ENCODE assay signal across 16 cellular contexts in the genomic region with DNA sequence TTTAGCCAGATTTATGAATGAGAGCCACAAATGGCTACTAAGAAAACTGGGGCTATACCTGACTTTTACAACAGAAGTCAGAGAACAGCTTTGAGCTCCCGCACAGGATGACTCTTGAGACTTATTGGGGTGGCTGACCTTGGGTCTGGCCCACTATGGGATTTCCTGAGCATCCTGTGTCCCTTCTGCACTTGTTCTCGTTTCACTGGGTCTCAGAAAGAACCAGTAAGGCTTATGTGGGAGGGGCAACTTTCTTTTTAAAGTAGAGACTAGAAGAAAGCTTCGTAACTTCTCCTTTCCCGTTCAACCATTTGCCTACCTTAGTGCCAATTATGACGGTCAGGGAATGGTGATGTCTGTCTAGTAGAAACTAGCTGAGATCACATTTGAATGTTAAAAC. TPM values are rescaled to one million over a fixed set of nuclear protein-coding genes. Genes with fewer than 3 reads are reported as not detected.
DNase-seq lines count a peak whose midpoint lies in the region; ATAC-seq and TF ChIP-seq lines count a peak whose summit lies in the region.
"Had no signal": no experiment of that assay in that cellular context is flagged by ENCODE, and none has a peak within 500 bp of the region (broad histone marks: within the 10 kb centered on the region; RNA-seq: fewer than 3 reads in every experiment).

No MANE protein-coding gene starts in this region.

- H3K23ac ChIP-seq in trophoblast cell (ENCODE audit: low read length): no peak overlapping the region

- H4K20me1 ChIP-seq in KMS-11 (ENCODE audit: insufficient read depth): no peaks in the 10 kb centered on the region

- peak overlapping the region; percentile 88 for H2BK5ac ChIP-seq in trophoblast cell (ENCODE audit: low read depth, low read length, poor library complexity)

- no peaks in the 10 kb centered on the region for H3K27me3 Mint-ChIP-seq in CD4-positive, alpha-beta memory T cell
- H3K27me3 Mint-ChIP-seq in chondrocyte (ENCODE audit: low read depth): no peaks in the 10 kb centered on the region
- H3K27me3 Mint-ChIP-seq: activated CD4-positive, alpha-beta memory T cell treated with anti-CD3 and anti-CD28 coated beads for 36 hours; central memory CD8-positive, alpha-beta T cell had no signal

- TF ChIP-seq CTCF in KMS-11 (conservative IDR thresholded peaks at IDR 0.05; ENCODE audit: low read depth, low read length) (no peak), chondrocyte (IDR thresholded peaks at IDR 0.05) (no peak)

- H3K79me2 ChIP-seq in KMS-11 (ENCODE audit: insufficient read depth, low read depth): no peaks in the 10 kb centered on the region
- no peaks in the 10 kb centered on the region for H3K79me2 ChIP-seq in trophoblast cell (ENCODE audit: control insufficient read depth, insufficient read depth, low read length, poor library complexity)

- no peak overlapping the region for H3K27ac ChIP-seq in CD4-positive, alpha-beta memory T cell (ENCODE audit: low read depth, low read length)
- H3K27ac ChIP-seq in KMS-11: peak overlapping the region; percentile 75; the same call in 1 of the 2 replicates
- peak overlapping the region; percentile 93 for H3K27ac ChIP-seq in trophoblast cell (ENCODE audit: low read depth, low read length)

- H2AFZ ChIP-seq in KMS-11 (ENCODE audit: low read depth) (peak overlapping the region; percentile 11; the same call in 1 of the 2 replicates), trophoblast cell (ENCODE audit: insufficient read depth, low read length, poor library complexity) (no peak overlapping the region)

- H3K9ac ChIP-seq in KMS-11 (no peak overlapping the region), trophoblast cell (ENCODE audit: low read length) (no peak overlapping the region)

- peak overlapping the region; percentile 72 for H3K4ac ChIP-seq in trophoblast cell (ENCODE audit: low read depth, low read length)

- H3K36me3 Mint-ChIP-seq in CD4-positive, alpha-beta memory T cell: no peaks in the 10 kb centered on the region
- H3K36me3 Mint-ChIP-seq in chondrocyte (ENCODE audit: low read depth): no peaks in the 10 kb centered on the region
- H3K36me3 Mint-ChIP-seq: activated CD4-positive, alpha-beta memory T cell treated with anti-CD3 and anti-CD28 coated beads for 36 hours had no signal

- H3K27me3 ChIP-seq in CD4-positive, alpha-beta memory T cell (ENCODE audit: insufficient read depth, low read length): no peaks in the 10 kb centered on the region
- H3K27me3 ChIP-seq in KMS-11 (ENCODE audit: insufficient read depth, low read depth) (no peaks in the 10 kb centered on the region), trophoblast cell (ENCODE audit: insufficient read depth, low read length) (no peaks in the 10 kb centered on the region)

- DNase-seq in CD4-positive, alpha-beta memory T cell: no peak
- DNase-seq in chondrocyte (ENCODE audit: low spot score): no peak
- DNase-seq in trophoblast cell: no peak
- no peak for DNase-seq in activated CD4-positive, alpha-beta T cell treated with anti-CD3 and anti-CD28 coated beads, Interleukin-2, amount 50 U/mL, for 4 hours
- no peak for DNase-seq in activated CD4-positive, alpha-beta T cell treated with anti-CD3 and anti-CD28 coated beads for 48 hours
- DNase-seq: activated CD4-positive, alpha-beta memory T cell treated with anti-CD3 and anti-CD28 coated beads for 36 hours; activated naive CD4-positive, alpha-beta T cell; C1 segment of cervical spinal cord; NCI-H1436; NCI-H774; SW 1271 had no signal

- no CpG with 5 or more reads among the region's 5 CpGs for WGBS in trophoblast cell (ENCODE audit: extremely low coverage, insufficient coverage, insufficient read length)

- H3K18ac ChIP-seq in trophoblast cell (ENCODE audit: low read length): no peak overlapping the region

- H3K14ac ChIP-seq in trophoblast cell (ENCODE audit: low read length): peak overlapping the region; percentile 92

- no peaks in the 10 kb centered on the region for H3K9me3 ChIP-seq in CD4-positive, alpha-beta memory T cell (ENCODE audit: control insufficient read depth in 1 of 2, low read length in 2 of 2)
- H3K9me3 ChIP-seq in trophoblast cell (ENCODE audit: insufficient read depth, low read depth, low read length): no peaks in the 10 kb centered on the region

- CTCF ChIA-PET in CD4-positive, alpha-beta memory T cell (lab: Charles Lee; ENCODE audit: partially characterized antibody): interaction anchor here (5.9 kb wide), 1 partner anchor 33 kb away, joined by 26 read pairs; no protein-coding TSS in a partner anchor

- H3K79me1 ChIP-seq in trophoblast cell (ENCODE audit: low read length): peaks cover 13% of the 10 kb centered on the region

- H3K4me3 ChIP-seq in CD4-positive, alpha-beta memory T cell (ENCODE audit: low read length in 2 of 2): no peak overlapping the region
- H3K4me3 ChIP-seq in KMS-11 (IDR thresholded peaks at IDR 0.05; ENCODE audit: insufficient read depth, low read depth, low read length): no peak overlapping the region
- H3K4me3 ChIP-seq in trophoblast cell (ENCODE audit: low read depth, low read length): no peak overlapping the region

- no peak overlapping the region for H3K4me3 Mint-ChIP-seq in CD4-positive, alpha-beta memory T cell
- H3K4me3 Mint-ChIP-seq in chondrocyte (ENCODE audit: unreplicated experiment): no peak overlapping the region
- H3K4me3 Mint-ChIP-seq: activated CD4-positive, alpha-beta memory T cell treated with anti-CD3 and anti-CD28 coated beads for 36 hours; central memory CD8-positive, alpha-beta T cell had no signal

- POLR2A ChIA-PET in CD4-positive, alpha-beta memory T cell (lab: Charles Lee; ENCODE audit: partially characterized antibody): interaction anchor here (0.6 to 3.2 kb wide), 7 partner anchors 17 to 624 kb away, joined by 3 to 61 read pairs (median 4); a partner anchor contains a TSS

- H3K4me1 ChIP-seq in CD4-positive, alpha-beta memory T cell (ENCODE audit: insufficient read depth, low read length): peaks cover 57% of the 10 kb centered on the region
- H3K4me1 ChIP-seq in KMS-11 (ENCODE audit: low read depth, poor library complexity, severe bottlenecking) (peaks cover 57% of the 10 kb centered on the region), trophoblast cell (ENCODE audit: control insufficient read depth in 1 of 2, insufficient read depth in 2 of 2, low read length in 2 of 2) (peaks cover 0 to 11% of the 10 kb centered on the region in 2 experiments)

- no peaks in the 10 kb centered on the region for H3K36me3 ChIP-seq in CD4-positive, alpha-beta memory T cell (ENCODE audit: insufficient read depth, low read length)
- no peaks in the 10 kb centered on the region for H3K36me3 ChIP-seq in KMS-11 (ENCODE audit: insufficient read depth)
- no peaks in the 10 kb centered on the region for H3K36me3 ChIP-seq in trophoblast cell (ENCODE audit: control insufficient read depth in 1 of 2, insufficient read depth in 2 of 2, low read length in 2 of 2)

- no peak for ATAC-seq in HG03342 (IDR thresholded peaks at IDR 0.05; ENCODE audit: unreplicated experiment)
- ATAC-seq in HG03520 (IDR thresholded peaks at IDR 0.05; ENCODE audit: unreplicated experiment): no peak

- peak overlapping the region in 4 of 7 donors; percentile 1 to 72 (median 48) for H3K27ac Mint-ChIP-seq in CD4-positive, alpha-beta memory T cell
- H3K27ac Mint-ChIP-seq in chondrocyte (ENCODE audit: unreplicated experiment): peak overlapping the region; percentile 89
- H3K27ac Mint-ChIP-seq: activated CD4-positive, alpha-beta memory T cell treated with anti-CD3 and anti-CD28 coated beads for 36 hours had no signal

- H3K4me1 Mint-ChIP-seq in CD4-positive, alpha-beta memory T cell: peaks cover 0 to 40% (median 24%) of the 10 kb centered on the region in 4 donors
- H3K4me1 Mint-ChIP-seq in chondrocyte (ENCODE audit: low read depth): peaks cover 55% of the 10 kb centered on the region

- H3K4me2 ChIP-seq in KMS-11: peak overlapping the region; percentile 90; the same call in 1 of the 2 replicates
- peak overlapping the region; percentile 3 for H3K4me2 ChIP-seq in trophoblast cell (ENCODE audit: low read length)

- H2AK5ac ChIP-seq in trophoblast cell (ENCODE audit: low read length): peak overlapping the region; percentile 35

- H2BK12ac ChIP-seq in trophoblast cell (ENCODE audit: low read length): peak overlapping the region; percentile 98

- peaks cover 0 to 5% (median 0%) of the 10 kb centered on the region in 8 donors for H3K9me3 Mint-ChIP-seq in CD4-positive, alpha-beta memory T cell
- H3K9me3 Mint-ChIP-seq in chondrocyte (ENCODE audit: low read depth): peaks cover 3% of the 10 kb centered on the region
- H3K9me3 Mint-ChIP-seq: activated CD4-positive, alpha-beta memory T cell treated with anti-CD3 and anti-CD28 coated beads for 36 hours; central memory CD8-positive, alpha-beta T cell; neural crest cell had no signal

- intact Hi-C loops in CD4-positive, alpha-beta memory T cell (cut with micrococcal nuclease): no loop called here

- H4K91ac ChIP-seq in trophoblast cell (ENCODE audit: low read depth, low read length): peak overlapping the region; percentile 88

- H4K12ac ChIP-seq in trophoblast cell (ENCODE audit: low read depth, low read length): no peak overlapping the region

- H2BK120ac ChIP-seq in trophoblast cell (ENCODE audit: insufficient read depth, low read length, poor library complexity): peak overlapping the region; percentile 92

- H4K8ac ChIP-seq in trophoblast cell (ENCODE audit: low read depth, low read length): peak overlapping the region; percentile 42

RNA-seq across cellular contexts. Expression of a gene that starts 59.5 kb away (rescaled TPM):
- not detected for total RNA-seq in CD4-positive, alpha-beta memory T cell
- polyA plus RNA-seq in CD4-positive, alpha-beta memory T cell: not detected
- total RNA-seq in chondrocyte: not detected in 3 replicates
- 36.7 and 38.1 TPM in 2 replicates for polyA plus RNA-seq in trophoblast cell (2013)
- total RNA-seq: activated CD4-positive, alpha-beta memory T cell treated with anti-CD3 and anti-CD28 coated beads for 36 hours; neural crest cell had no signal
